In genomic region chr1:227894831-227895451, GRCh38 we compare ENCODE assay signal across 1 cellular context.
A peak's percentile ranks its signal among the peaks of the same experiment; 100 is the strongest.
TF ChIP-seq lines count a peak whose summit lies in the region.

No MANE protein-coding gene starts in this region.

TF ChIP-seq in HepG2, 621 proteins besides CTCF, POLR2A, EP300 and RAD21:
- TF ChIP-seq ARID4A (CRISPR knock-in tag; IDR thresholded peaks at IDR 0.05; ENCODE audit: borderline replicate concordance): 0 out of 2 replicates have a peak, but pooled peaks have one; percentile 15
- TF ChIP-seq, protein P1, sequence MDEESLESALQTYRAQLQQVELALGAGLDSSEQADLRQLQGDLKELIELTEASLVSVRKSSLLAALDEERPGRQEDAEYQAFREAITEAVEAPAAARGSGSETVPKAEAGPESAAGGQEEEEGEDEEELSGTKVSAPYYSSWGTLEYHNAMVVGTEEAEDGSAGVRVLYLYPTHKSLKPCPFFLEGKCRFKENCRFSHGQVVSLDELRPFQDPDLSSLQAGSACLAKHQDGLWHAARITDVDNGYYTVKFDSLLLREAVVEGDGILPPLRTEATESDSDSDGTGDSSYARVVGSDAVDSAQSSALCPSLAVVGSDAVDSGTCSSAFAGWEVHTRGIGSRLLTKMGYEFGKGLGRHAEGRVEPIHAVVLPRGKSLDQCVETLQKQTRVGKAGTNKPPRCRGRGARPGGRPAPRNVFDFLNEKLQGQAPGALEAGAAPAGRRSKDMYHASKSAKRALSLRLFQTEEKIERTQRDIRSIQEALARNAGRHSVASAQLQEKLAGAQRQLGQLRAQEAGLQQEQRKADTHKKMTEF (CRISPR knock-in tag; IDR thresholded peaks at IDR 0.05): no peak
- TF ChIP-seq ZNF562 (CRISPR knock-in tag; IDR thresholded peaks at IDR 0.05; ENCODE audit: borderline replicate concordance): no peak
- TF ChIP-seq ZFP91 (CRISPR knock-in tag; IDR thresholded peaks at IDR 0.05; ENCODE audit: borderline replicate concordance): no peak
TF ChIP-seq in HepG2: peak in this region for 1.
